In genomic region chr16:2682209-2683021, GRCh38 we compare ENCODE assay signal across 8 cellular contexts. TPM values are rescaled to one million over a fixed set of nuclear protein-coding genes. Genes with fewer than 3 reads are reported as not detected.
DNase-seq lines count a peak whose midpoint lies in the region; ATAC-seq and TF ChIP-seq lines count a peak whose summit lies in the region.

KCTD5 (plus strand) TSS chr16:2682523; CDS start chr16:2682549, 26 bp downstream.

- no peaks in the 10 kb centered on the region for H3K36me3 ChIP-seq in KMS-11 (ENCODE audit: insufficient read depth)
- H3K36me3 ChIP-seq in Peyer's patch = no peaks in the 10 kb centered on the region
- H3K36me3 ChIP-seq in muscle layer of colon (ENCODE audit: insufficient read depth, low read length) = no peaks in the 10 kb centered on the region

- DNase-seq in DMS114 treated with DMSO at 0.1 percent for 48 hours (lab: John Stamatoyannopoulos, UW; ENCODE audit: unreplicated experiment) = peak; percentile 85
- peak; percentile 97 to 98 (median 97) for DNase-seq in Peyer's patch
- DNase-seq in activated T-cell treated with anti-CD3 and anti-CD28 coated beads, Interleukin-2, amount 50 U/mL, for 48 hours = peak; percentile 98 to 99
- DNase-seq in stimulated activated CD8-positive, alpha-beta memory T cell treated with anti-CD3 and anti-CD28 coated beads, Interleukin-7, amount 100 ng/mL, for 1 hour (ENCODE audit: low read depth in 2 of 2) = peak; percentile 92 to 94

- H3K27me3 ChIP-seq in KMS-11 (ENCODE audit: insufficient read depth, low read depth) (no peaks in the 10 kb centered on the region), Peyer's patch (no peaks in the 10 kb centered on the region), muscle layer of colon (ENCODE audit: control insufficient read depth in 1 of 2, insufficient read depth in 2 of 2, low read length in 2 of 2) (no peaks in the 10 kb centered on the region)

- no peak for TF ChIP-seq CTCF in KMS-11 (conservative IDR thresholded peaks at IDR 0.05; ENCODE audit: low read depth, low read length)
- TF ChIP-seq CTCF in Peyer's patch (IDR thresholded peaks at IDR 0.05) = peak in 2 of 6 experiments; percentile 7 to 27

- H4K20me1 ChIP-seq in KMS-11 (ENCODE audit: insufficient read depth) = no peaks in the 10 kb centered on the region

- peak; percentile 48 for ATAC-seq in GM21717 (IDR thresholded peaks at IDR 0.05; ENCODE audit: unreplicated experiment)
- peak; percentile 94 for ATAC-seq in esophagus mucosa

- H3K9ac ChIP-seq in KMS-11 (peak within 1 kb of the TSS; percentile 81), muscle layer of colon (ENCODE audit: low read length) (peak within 1 kb of the TSS; percentile 75)

- H3K4me2 ChIP-seq in KMS-11 = peak within 1 kb of the TSS; percentile 98

- H3K79me2 ChIP-seq in KMS-11 (ENCODE audit: insufficient read depth, low read depth) = peaks cover 26% of the 10 kb centered on the region

- H3K9me3 ChIP-seq in Peyer's patch = no peaks in the 10 kb centered on the region
- no peaks in the 10 kb centered on the region for H3K9me3 ChIP-seq in muscle layer of colon (ENCODE audit: low read length)

- peak; percentile 93 to 94 for TF ChIP-seq POLR2A in Peyer's patch (IDR thresholded peaks at IDR 0.05)

- H3K4me1 ChIP-seq in KMS-11 (ENCODE audit: low read depth, poor library complexity, severe bottlenecking) (peaks cover 8% of the 10 kb centered on the region), Peyer's patch (peaks cover 0 to 23% (median 9%) of the 10 kb centered on the region in 4 donors), muscle layer of colon (ENCODE audit: insufficient read depth, low read length) (peaks cover 7% of the 10 kb centered on the region)

- H3K4me3 ChIP-seq in KMS-11 (IDR thresholded peaks at IDR 0.05; ENCODE audit: insufficient read depth, low read depth, low read length) = no peak within 1 kb of the TSS
- H3K4me3 ChIP-seq in Peyer's patch = peak within 1 kb of the TSS; percentile 95 to 98 (median 96)
- peak within 1 kb of the TSS; percentile 86 to 94 for H3K4me3 ChIP-seq in muscle layer of colon (ENCODE audit: low read depth in 1 of 2, low read length in 2 of 2)

- peak within 1 kb of the TSS; percentile 93 for H2AFZ ChIP-seq in KMS-11 (ENCODE audit: low read depth)

- H3K27ac ChIP-seq in KMS-11 (peak within 1 kb of the TSS; percentile 45), Peyer's patch (peak within 1 kb of the TSS; percentile 86 to 92 (median 88)), muscle layer of colon (ENCODE audit: low read depth, low read length) (peak within 1 kb of the TSS; percentile 86)

RNA-seq across cellular contexts. Expression of gene KCTD5, which starts in this region (rescaled TPM):
- total RNA-seq in Peyer's patch = 10 to 100 TPM; 23.1 to 85.6 (median 56.4) TPM
- total RNA-seq in esophagus mucosa = 37.7 TPM
